19 cellular contexts compared by ENCODE assay signal in genomic region chr18:11412790-11413189, GRCh38.
DNase-seq lines count a peak whose midpoint lies in the region; ATAC-seq and TF ChIP-seq lines count a peak whose summit lies in the region.
"Had no signal": no experiment of that assay in that cellular context is flagged by ENCODE, and none has a peak within 500 bp of the region (broad histone marks: within the 10 kb centered on the region; RNA-seq: fewer than 3 reads in every experiment).

No MANE protein-coding gene starts in this region.

- TF ChIP-seq CTCF in GM10248 (IDR thresholded peaks at IDR 0.05; ENCODE audit: control extremely low read depth, extremely low read depth, low read depth, missing control alignments) (no peak), smooth muscle cell (IDR thresholded peaks at IDR 0.05; ENCODE audit: borderline replicate concordance, insufficient read depth, poor library complexity, severe bottlenecking) (no peak)

- ATAC-seq in HG03354 (IDR thresholded peaks at IDR 0.05; ENCODE audit: poor library complexity, severe bottlenecking, unreplicated experiment) (no peak), aorta (ENCODE audit: low FRiP score) (no peak)
- ATAC-seq: CD8-positive, alpha-beta T cell had no signal

- H3K4me1 ChIP-seq in smooth muscle cell (ENCODE audit: low read depth) (no peaks in the 10 kb centered on the region), aorta (ENCODE audit: control insufficient read depth in 1 of 2, insufficient read depth in 2 of 2, low read length in 2 of 2) (no peaks in the 10 kb centered on the region)
- H3K4me1 ChIP-seq: BLaER1 had no signal

- H3F3A ChIP-seq in smooth muscle cell (ENCODE audit: low read depth) = no peaks in the 10 kb centered on the region

- POLR2A ChIA-PET in GM10248 (lab: Yijun Ruan, JAX) = no interaction called here

- H3K79me2 ChIP-seq in smooth muscle cell (ENCODE audit: low read depth) = no peaks in the 10 kb centered on the region

- no peaks in the 10 kb centered on the region for H4K20me1 ChIP-seq in smooth muscle cell (ENCODE audit: low read depth)
- H4K20me1 ChIP-seq: BLaER1 had no signal

- no peak overlapping the region for H3K9ac ChIP-seq in smooth muscle cell (ENCODE audit: low read depth)
- H3K9ac ChIP-seq: BLaER1 had no signal

- H3K27ac ChIP-seq in smooth muscle cell (ENCODE audit: low read depth) = no peak overlapping the region
- H3K27ac ChIP-seq in aorta (ENCODE audit: low read depth in 1 of 2, low read length in 2 of 2) = no peak overlapping the region
- H3K27ac ChIP-seq: 22Rv1, BLaER1 had no signal

- H3K4me3 ChIP-seq in smooth muscle cell (no peak overlapping the region), aorta (ENCODE audit: low read length in 2 of 2) (no peak overlapping the region)
- H3K4me3 ChIP-seq: BLaER1 had no signal

- WGBS in smooth muscle cell (ENCODE audit: low lambda C conversion rate) = 86% methylated on average over 5 of the region's 5 CpGs
- 75 to 79% methylated on average over 5 of the region's 5 CpGs for WGBS in aorta, 2 donors

- peak; percentile 0 for DNase-seq in NCI-H510A treated with DMSO at 0.1 percent for 48 hours (lab: John Stamatoyannopoulos, UW)
- no peak for DNase-seq in NCI-H510A (lab: John Stamatoyannopoulos, UW)
- DNase-seq in NCI-H128 (lab: John Stamatoyannopoulos, UW; ENCODE audit: unreplicated experiment) = peak; percentile 54
- peak; percentile 56 for DNase-seq in fibroblast of peridontal ligament (ENCODE audit: extremely low read depth)
- DNase-seq in GM10248 (ENCODE audit: extremely low spot score) = no peak
- no peak for DNase-seq in smooth muscle cell (lab: John Stamatoyannopoulos, UW; ENCODE audit: unreplicated experiment)
- no peak for DNase-seq in aorta
- DNase-seq: Calu3; CD8-positive, alpha-beta T cell; H7; Karpas-422; MM.1S; NCI-H1092 treated with DMSO at 0.1 percent for 48 hours; NCI-H2081; NCI-H82; SHP77 treated with DMSO at 0.1 percent for 48 hours had no signal

- H3K4me2 ChIP-seq in smooth muscle cell = no peak overlapping the region
- H3K4me2 ChIP-seq: BLaER1 had no signal

- no peaks in the 10 kb centered on the region for H3K9me3 ChIP-seq in smooth muscle cell (replicated peaks; ENCODE audit: low read depth)
- no peaks in the 10 kb centered on the region for H3K9me3 ChIP-seq in aorta (ENCODE audit: control insufficient read depth, low read length)
- H3K9me3 ChIP-seq: BLaER1 had no signal

- H2AFZ ChIP-seq in smooth muscle cell (ENCODE audit: low read depth) = no peak overlapping the region

- CTCF ChIA-PET in GM10248 (lab: Yijun Ruan, JAX) = no interaction called here

- intact Hi-C loops in aorta (cut with DNase I) = no loop called here

- H3K36me3 ChIP-seq in smooth muscle cell (ENCODE audit: low read depth) (no peaks in the 10 kb centered on the region), aorta (ENCODE audit: control insufficient read depth in 1 of 2, insufficient read depth in 2 of 2, low read length in 1 of 2) (no peaks in the 10 kb centered on the region)
- H3K36me3 ChIP-seq: BLaER1 had no signal

- H3K27me3 ChIP-seq in smooth muscle cell (ENCODE audit: low read depth) (no peaks in the 10 kb centered on the region), aorta (ENCODE audit: control insufficient read depth in 1 of 2, insufficient read depth in 2 of 2, low read length in 1 of 2) (no peaks in the 10 kb centered on the region)
- H3K27me3 ChIP-seq: BLaER1 had no signal

Comparison
In these comparisons a context has a peak if more than half of its experiments do, and no peak if none do; other contexts are left out.
1. DNase-seq: peak in NCI-H510A treated with DMSO at 0.1 percent for 48 hours (single experiment), NCI-H128 (single experiment) and fibroblast of peridontal ligament (single experiment); none in NCI-H510A (single experiment), GM10248 (single experiment), smooth muscle cell (single experiment) and aorta (0 of 2).